In genomic region chr3:82382831-82383230, GRCh38 we compare ENCODE assay signal across 29 cellular contexts.
"Had no signal": no experiment of that assay in that cellular context is flagged by ENCODE, and none has a peak within 500 bp of the region (broad histone marks: within the 10 kb centered on the region; RNA-seq: fewer than 3 reads in every experiment).

No MANE protein-coding gene starts in this region.

- H3K27me3 ChIP-seq: adrenal gland, ascending aorta, body of pancreas, brain microvascular endothelial cell, breast epithelium, cardiac muscle cell had no signal

- H3K27ac ChIP-seq: adrenal gland, ascending aorta, body of pancreas, brain microvascular endothelial cell, breast epithelium, cardiac muscle cell had no signal

- H3K9me3 ChIP-seq: adrenal gland, ascending aorta, body of pancreas, breast epithelium had no signal

- DNase-seq: activated effector memory CD4-positive, alpha-beta T cell treated with anti-CD3 and anti-CD28 coated beads, Interleukin-2, amount 50 U/mL, for 16 hours; activated effector memory CD4-positive, alpha-beta T cell treated with Interleukin-2 at 50 U/mL for 16 hours; activated gamma-delta T cell; activated gamma-delta T cell treated with Interleukin-2 at 50 U/mL for 16 hours; activated naive CD4-positive, alpha-beta T cell; activated naive CD4-positive, alpha-beta T cell treated with anti-CD3 and anti-CD28 coated beads for 36 hours; activated naive CD4-positive, alpha-beta T cell treated with anti-CD3 and anti-CD28 coated beads, Interleukin-2, amount 10 ng/mL, durations not matched to agents 7 days and 5 days; activated naive CD4-positive, alpha-beta T cell treated with anti-CD3 and anti-CD28 coated beads, Interleukin-2, amount 50 U/mL, for 16 hours; activated naive CD4-positive, alpha-beta T cell treated with Interleukin-2 at 50 U/mL for 16 hours; activated naive CD8-positive, alpha-beta T cell treated with anti-CD3 and anti-CD28 coated beads for 36 hours; activated naive CD8-positive, alpha-beta T cell treated with anti-CD3 and anti-CD28 coated beads, Interleukin-2, amount 10 ng/mL, durations not matched to agents 7 days and 5 days; activated naive CD8-positive, alpha-beta T cell treated with anti-CD3 and anti-CD28 coated beads, Interleukin-2, amount 50 U/mL, for 24 hours; activated T-cell treated with anti-CD3 and anti-CD28 coated beads, Interleukin-2, amount 50 U/mL, for 24 hours; activated T-cell treated with anti-CD3 and anti-CD28 coated beads, Interleukin-2, amount 50 U/mL, for 4 hours; activated T-cell treated with anti-CD3 and anti-CD28 coated beads, Interleukin-2, amount 50 U/mL, for 48 hours; activated T-cell treated with anti-CD3 and anti-CD28 coated beads, Interleukin-2, amount 50 U/mL, for 72 hours; adrenal gland; amniotic stem cell; amygdala; anterior cingulate cortex; aorta; body of pancreas; brain microvascular endothelial cell; caudate nucleus; central memory CD4-positive, alpha-beta T cell; cerebellar nuclear complex had no signal

- H3K4me1 ChIP-seq: adrenal gland, ascending aorta, body of pancreas, breast epithelium had no signal

- H3K36me3 ChIP-seq: adrenal gland, ascending aorta, brain microvascular endothelial cell, breast epithelium, cardiac muscle cell had no signal

- H3K4me3 ChIP-seq: adrenal gland, ascending aorta, body of pancreas, breast epithelium, cardiac muscle cell had no signal
